Comparison of ENCODE assay signal across 18 cellular contexts in genomic region chr9:26800322-26800721, GRCh38.
"Had no signal": no experiment of that assay in that cellular context is flagged by ENCODE, and none has a peak within 500 bp of the region (broad histone marks: within the 10 kb centered on the region; RNA-seq: fewer than 3 reads in every experiment).

No MANE protein-coding gene starts in this region.

- H3K27ac ChIP-seq: right lobe of liver, testis had no signal

- DNase-seq: activated CD8-positive, alpha-beta memory T cell treated with anti-CD3 and anti-CD28 coated beads, Interleukin-2, amount 10 ng/mL, durations not matched to agents 7 days and 5 days; activated CD8-positive, alpha-beta T cell treated with anti-CD3 and anti-CD28 coated beads, Interleukin-2, amount 10 ng/mL, durations not matched to agents 7 days and 5 days; activated naive CD8-positive, alpha-beta T cell treated with anti-CD3 and anti-CD28 coated beads, Interleukin-2, amount 50 U/mL, for 24 hours; activated T-cell treated with anti-CD3 and anti-CD28 coated beads, Interleukin-2, amount 50 U/mL, for 48 hours; amygdala; caudate nucleus; foreskin fibroblast; head of caudate nucleus; hippocampal formation; left cardiac atrium; left ventricle myocardium superior; mucosa of descending colon; right lobe of liver; stimulated activated CD4-positive, alpha-beta T cell treated with anti-CD3 and anti-CD28 coated beads, Interleukin-2, amount 100 ng/mL, for 48 hours; stimulated activated naive CD4-positive, alpha-beta T cell treated with Interleukin-2 at 50 U/mL for 16 hours; testis had no signal

- H3K36me3 ChIP-seq: right lobe of liver had no signal

- H3K9me3 ChIP-seq: mucosa of descending colon, right lobe of liver, testis had no signal

- H3K27me3 ChIP-seq: right lobe of liver, testis had no signal

- H3K4me1 ChIP-seq: right lobe of liver, testis had no signal

- H3K4me3 ChIP-seq: mucosa of descending colon, right lobe of liver, testis had no signal

- ATAC-seq: activated CD8-positive, alpha-beta memory T cell treated with anti-CD3 and anti-CD28 coated beads, Interleukin-2, amount 10 ng/mL, durations not matched to agents 7 days and 5 days; activated CD8-positive, alpha-beta T cell treated with anti-CD3 and anti-CD28 coated beads, Interleukin-2, amount 10 ng/mL, durations not matched to agents 7 days and 5 days; activated naive CD8-positive, alpha-beta T cell treated with anti-CD3 and anti-CD28 coated beads, Interleukin-2, amount 50 U/mL, for 24 hours; esophagus mucosa; left cardiac atrium; left ventricle myocardium superior; mucosa of descending colon; natural killer cell treated with Interleukin-12 subunit alpha and Interleukin-12 subunit beta and Interleukin-15 and Interleukin-18, amount 100 ng/mL, for 72 hours; right lobe of liver had no signal
